In genomic region chr9:136722093-136722968, GRCh38 we compare ENCODE assay signal across 2 cellular contexts.
TF ChIP-seq lines count a peak whose summit lies in the region.

No MANE protein-coding gene starts in this region.

TF ChIP-seq in HEK293, 187 proteins besides CTCF, POLR2A, EP300 and RAD21:
- TF ChIP-seq BCL11A (tag by site-specific recombination; IDR thresholded peaks at IDR 0.05; ENCODE audit: low read depth), result 0 out of 2 replicates have a peak, but pooled peaks have one; percentile 10
- peak; percentile 48; the same call in 1 of the 2 replicates for TF ChIP-seq BCL11B (tag by site-specific recombination; IDR thresholded peaks at IDR 0.05; ENCODE audit: low read depth)
- TF ChIP-seq ZNF513 (tag by site-specific recombination; IDR thresholded peaks at IDR 0.05), result no peak
- TF ChIP-seq ZNF670 (tag by site-specific recombination; IDR thresholded peaks at IDR 0.05; ENCODE audit: low read depth), result no peak
- TF ChIP-seq HIC1 (tag by site-specific recombination; IDR thresholded peaks at IDR 0.05), result peak; percentile 81; the same call in 1 of the 2 replicates
- no peak for TF ChIP-seq ZNF155 (tag by site-specific recombination; IDR thresholded peaks at IDR 0.05)
- no peak for TF ChIP-seq ZNF514 (tag by site-specific recombination; IDR thresholded peaks at IDR 0.05)
- no peak for TF ChIP-seq ZNF184 (tag by site-specific recombination; IDR thresholded peaks at IDR 0.05)
- no peak for TF ChIP-seq ZNF366 (tag by site-specific recombination; conservative IDR thresholded peaks at IDR 0.05)

TF ChIP-seq in GM12878, 131 proteins besides CTCF, POLR2A, EP300 and RAD21:
- no peak for TF ChIP-seq SUPT20H (IDR thresholded peaks at IDR 0.05; ENCODE audit: borderline replicate concordance, control insufficient read depth, low read depth, low read length)
- no peak for TF ChIP-seq CHD2 (IDR thresholded peaks at IDR 0.05; ENCODE audit: borderline replicate concordance, low read depth, low read length)
- TF ChIP-seq TCF7 (IDR thresholded peaks at IDR 0.05; ENCODE audit: borderline replicate concordance), result no peak
- no peak for TF ChIP-seq ATF3 (IDR thresholded peaks at IDR 0.05; ENCODE audit: borderline replicate concordance, extremely low read depth, low read depth, low read length)
- no peak for TF ChIP-seq RELB (IDR thresholded peaks at IDR 0.05; ENCODE audit: low read depth)
- no peak for TF ChIP-seq SIX5 (IDR thresholded peaks at IDR 0.05; ENCODE audit: low read depth, low read length, severe bottlenecking)
- no peak for TF ChIP-seq HDAC6 (IDR thresholded peaks at IDR 0.05; ENCODE audit: unreplicated experiment)
- TF ChIP-seq PBX3 (IDR thresholded peaks at IDR 0.05; ENCODE audit: insufficient replicate concordance, low read depth, low read length), result no peak
TF ChIP-seq in GM12878: peak in this region for 0.
